Comparison of ENCODE assay signal across 8 cellular contexts in the genomic region with DNA sequence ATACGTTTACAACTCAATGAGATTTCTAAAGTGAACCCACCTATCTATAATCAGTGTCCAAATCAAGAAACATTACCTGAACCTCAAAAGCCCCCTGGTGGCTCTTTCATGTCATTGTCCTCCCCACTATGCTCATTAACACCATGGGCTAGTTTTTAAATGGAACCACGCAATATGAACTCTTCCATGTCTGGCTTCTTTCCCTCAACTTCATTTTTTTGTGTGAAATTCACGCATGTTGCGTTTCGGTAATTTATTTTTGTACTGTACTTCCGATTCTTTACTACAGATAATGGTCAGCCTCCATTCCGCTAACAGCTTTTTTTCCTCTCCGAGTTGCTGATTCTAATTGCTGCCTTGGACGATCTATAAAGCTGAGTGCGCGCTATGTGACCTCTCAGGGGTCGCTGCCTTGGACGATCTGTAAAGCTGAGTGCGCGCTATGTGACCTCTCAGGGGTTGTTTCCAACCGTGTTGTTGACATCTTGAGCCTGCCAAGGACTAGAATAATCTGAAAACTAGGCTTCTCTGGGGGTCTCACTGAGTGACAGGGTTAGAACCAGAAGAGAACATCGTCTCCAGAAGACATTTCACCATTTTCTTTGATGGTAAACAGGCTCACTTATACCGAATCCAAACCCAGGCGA. TPM values are rescaled to one million over a fixed set of nuclear protein-coding genes. Genes with fewer than 3 reads are reported as not detected.
A peak's percentile ranks its signal among the peaks of the same experiment; 100 is the strongest.
DNase-seq lines count a peak whose midpoint lies in the region; ATAC-seq, FAIRE-seq and TF ChIP-seq lines count a peak whose summit lies in the region.

No MANE protein-coding gene starts in this region.

- peak; percentile 0 for ATAC-seq in HG03439 (IDR thresholded peaks at IDR 0.05; ENCODE audit: unreplicated experiment)
- ATAC-seq in activated CD8-positive, alpha-beta T cell treated with anti-CD3 and anti-CD28 coated beads for 36 hours: peak; percentile 8

- CTCF ChIA-PET in activated CD8-positive, alpha-beta T cell treated with anti-CD3 and anti-CD28 coated beads for 36 hours (lab: Charles Lee): interaction anchor here (0.7 to 2.6 kb wide), 20 partner anchors 9 to 736 kb away, joined by 3 to 16 read pairs (median 9); a partner anchor contains a TSS

- intact Hi-C loops in activated CD8-positive, alpha-beta T cell treated with anti-CD3 and anti-CD28 coated beads for 36 hours (cut with micrococcal nuclease): loop anchor here (1.0 to 5.0 kb wide), 3 partner anchors 34 to 1131 kb away; a partner anchor contains a TSS

- no peak overlapping the region for H3K27ac Mint-ChIP-seq in activated CD8-positive, alpha-beta T cell treated with anti-CD3 and anti-CD28 coated beads for 36 hours
- H3K27ac Mint-ChIP-seq in neural crest cell (ENCODE audit: unreplicated experiment): no peak overlapping the region

- POLR2A ChIA-PET in activated CD8-positive, alpha-beta T cell treated with anti-CD3 and anti-CD28 coated beads for 36 hours (lab: Charles Lee): interaction anchor here (1.0 to 3.2 kb wide), 12 partner anchors 9 to 211 kb away, joined by 3 to 53 read pairs (median 4); a partner anchor contains a TSS

- H3K9me3 Mint-ChIP-seq in activated CD8-positive, alpha-beta T cell treated with anti-CD3 and anti-CD28 coated beads for 36 hours: no peaks in the 10 kb centered on the region
- no peaks in the 10 kb centered on the region for H3K9me3 Mint-ChIP-seq in neural crest cell

- TF ChIP-seq POLR2A in H54 (IDR thresholded peaks at IDR 0.05; ENCODE audit: low read depth, low read length): no peak

- no peak overlapping the region for H3K4me3 Mint-ChIP-seq in activated CD8-positive, alpha-beta T cell treated with anti-CD3 and anti-CD28 coated beads for 36 hours
- H3K4me3 Mint-ChIP-seq in neural crest cell: no peak overlapping the region

- H3K27me3 Mint-ChIP-seq in activated CD8-positive, alpha-beta T cell treated with anti-CD3 and anti-CD28 coated beads for 36 hours: no peaks in the 10 kb centered on the region
- no peaks in the 10 kb centered on the region for H3K27me3 Mint-ChIP-seq in neural crest cell (ENCODE audit: low read depth)

- TF ChIP-seq CTCF in activated CD8-positive, alpha-beta T cell treated with anti-CD3 and anti-CD28 coated beads for 36 hours (IDR thresholded peaks at IDR 0.05): peak; percentile 83
- TF ChIP-seq CTCF in neural crest cell (conservative IDR thresholded peaks at IDR 0.05): peak; percentile 96

- DNase-seq in activated T-cell treated with anti-CD3 and anti-CD28 coated beads for 4 hours: peak; percentile 21
- DNase-seq in activated T-cell treated with anti-CD3 and anti-CD28 coated beads, Interleukin-2, amount 50 U/mL, for 1 hour: no peak
- DNase-seq in NCI-H510A treated with DMSO at 0.1 percent for 48 hours (lab: John Stamatoyannopoulos, UW): peak; percentile 92
- DNase-seq in activated CD8-positive, alpha-beta T cell treated with anti-CD3 and anti-CD28 coated beads for 36 hours: peak; percentile 66
- DNase-seq in fibroblast of peridontal ligament (ENCODE audit: extremely low read depth): peak; percentile 62
- DNase-seq in neural crest cell (ENCODE audit: low read depth, low spot score): peak; percentile 5
- DNase-seq in H54 (ENCODE audit: insufficient read length, low spot score): no peak

- FAIRE-seq in H54 (lab: Jason Lieb, UNC): no peak

- peaks cover 39% of the 10 kb centered on the region for H3K4me1 Mint-ChIP-seq in activated CD8-positive, alpha-beta T cell treated with anti-CD3 and anti-CD28 coated beads for 36 hours (ENCODE audit: low read depth)
- peaks cover 26% of the 10 kb centered on the region for H3K4me1 Mint-ChIP-seq in neural crest cell

- peaks cover 31% of the 10 kb centered on the region for H3K36me3 Mint-ChIP-seq in activated CD8-positive, alpha-beta T cell treated with anti-CD3 and anti-CD28 coated beads for 36 hours (ENCODE audit: low read depth)
- no peaks in the 10 kb centered on the region for H3K36me3 Mint-ChIP-seq in neural crest cell (ENCODE audit: low read depth)

RNA-seq across cellular contexts. Expression of a gene that starts 1.1 kb away (rescaled TPM):
- 100 to 1,000 TPM; 307 to 346 TPM for total RNA-seq in activated CD8-positive, alpha-beta T cell treated with anti-CD3 and anti-CD28 coated beads for 36 hours
- 172 and 173 TPM in 2 replicates for total RNA-seq in neural crest cell

RNA-seq across cellular contexts. Expression of a gene that starts 24.5 kb away (rescaled TPM):
- 10 to 100 TPM; 42.1 to 45.7 TPM for total RNA-seq in activated CD8-positive, alpha-beta T cell treated with anti-CD3 and anti-CD28 coated beads for 36 hours
- total RNA-seq in neural crest cell: 34.4 and 37.6 TPM in 2 replicates

Comparison
In these comparisons a context has a peak if more than half of its experiments do, and no peak if none do; other contexts are left out.
1. DNase-seq: peak in activated T-cell treated with anti-CD3 and anti-CD28 coated beads for 4 hours (single experiment), NCI-H510A treated with DMSO at 0.1 percent for 48 hours (single experiment), activated CD8-positive, alpha-beta T cell treated with anti-CD3 and anti-CD28 coated beads for 36 hours (single experiment), fibroblast of peridontal ligament (single experiment) and neural crest cell (single experiment); none in activated T-cell treated with anti-CD3 and anti-CD28 coated beads, Interleukin-2, amount 50 U/mL, for 1 hour (single experiment) and H54 (single experiment).